In genomic region chr1:58755468-58755872, GRCh38 we compare ENCODE assay signal across 1 cellular context.
TF ChIP-seq lines count a peak whose summit lies in the region.

No MANE protein-coding gene starts in this region.

TF ChIP-seq in K562, 482 proteins besides CTCF, POLR2A, EP300 and RAD21 (continued from another document and continues in another):
- TF ChIP-seq ZNF318 (IDR thresholded peaks at IDR 0.05; ENCODE audit: borderline replicate concordance in 1 of 2, low read depth in 1 of 2) (no peak), MAFF (IDR thresholded peaks at IDR 0.05; ENCODE audit: low read length) (no peak), ATF6 (CRISPR knock-in tag; IDR thresholded peaks at IDR 0.05) (no peak), ZNF695 (CRISPR knock-in tag; IDR thresholded peaks at IDR 0.05) (no peak), ZNF232 (CRISPR knock-in tag; IDR thresholded peaks at IDR 0.05) (no peak), ZSCAN29 (IDR thresholded peaks at IDR 0.05) (no peak), MCM2 (IDR thresholded peaks at IDR 0.05; ENCODE audit: low read depth) (no peak), MEF2D (tag; conservative IDR thresholded peaks at IDR 0.05; ENCODE audit: low read depth) (no peak), IFI16 (CRISPR knock-in tag; IDR thresholded peaks at IDR 0.05) (no peak), ZBTB17 (CRISPR knock-in tag; IDR thresholded peaks at IDR 0.05) (peak; percentile 82), JUN (IDR thresholded peaks at IDR 0.05; ENCODE audit: borderline replicate concordance, low read depth, low read length) (peak; percentile 81; the same call in 1 of the 2 replicates), JUN (CRISPR knock-in tag; IDR thresholded peaks at IDR 0.05; ENCODE audit: borderline replicate concordance) (no peak), ZNF668 (CRISPR knock-in tag; IDR thresholded peaks at IDR 0.05) (no peak), ELF4 (CRISPR knock-in tag; IDR thresholded peaks at IDR 0.05) (no peak), ZKSCAN3 (CRISPR knock-in tag; IDR thresholded peaks at IDR 0.05) (no peak), SRSF7 (optimal IDR thresholded peaks at IDR 0.05; ENCODE audit: low read depth, low read length) (no peak), ZNF395 (CRISPR knock-in tag; IDR thresholded peaks at IDR 0.05) (peak; percentile 79; the same call in 1 of the 2 replicates), SMAD3 (CRISPR knock-in tag; conservative IDR thresholded peaks at IDR 0.05) (no peak), HDAC6 (IDR thresholded peaks at IDR 0.05; ENCODE audit: low read depth, low read length) (no peak), ZNF165 (CRISPR knock-in tag; IDR thresholded peaks at IDR 0.05; ENCODE audit: borderline replicate concordance) (no peak), XRCC5 (IDR thresholded peaks at IDR 0.05; ENCODE audit: low read depth, low read length) (no peak), CXXC5 (CRISPR knock-in tag; IDR thresholded peaks at IDR 0.05) (peak; percentile 35), TCF7 (IDR thresholded peaks at IDR 0.05; ENCODE audit: borderline replicate concordance) (no peak), NFYB (IDR thresholded peaks at IDR 0.05; ENCODE audit: extremely low read depth, insufficient read length) (no peak), CBX3 (IDR thresholded peaks at IDR 0.05; ENCODE audit: borderline replicate concordance in 1 of 2, low read length in 2 of 2) (peak in 1 of 2 experiments; percentile 78; a peak in 1 of 3 replicates), ILF3 (IDR thresholded peaks at IDR 0.05; ENCODE audit: borderline replicate concordance) (no peak), ARNT (IDR thresholded peaks at IDR 0.05) (no peak), SNIP1 (IDR thresholded peaks at IDR 0.05; ENCODE audit: low read depth) (no peak), MED1 (CRISPR knock-in tag; IDR thresholded peaks at IDR 0.05; ENCODE audit: borderline replicate concordance) (no peak), ZNF384 (IDR thresholded peaks at IDR 0.05; ENCODE audit: low read depth, low read length) (no peak), ZKSCAN1 (IDR thresholded peaks at IDR 0.05; ENCODE audit: low read depth, low read length) (no peak), ZNF24 (IDR thresholded peaks at IDR 0.05) (no peak), HMGXB4 (CRISPR knock-in tag; IDR thresholded peaks at IDR 0.05) (no peak), ZNF780A (CRISPR knock-in tag; IDR thresholded peaks at IDR 0.05) (no peak), L3MBTL2 (IDR thresholded peaks at IDR 0.05) (peak; percentile 74), POLR3A (IDR thresholded peaks at IDR 0.05; ENCODE audit: borderline replicate concordance, extremely low read depth, insufficient read depth, insufficient read length) (no peak), EWSR1 (IDR thresholded peaks at IDR 0.05; ENCODE audit: borderline replicate concordance, low read depth, partially characterized antibody) (no peak), SMAD2 (IDR thresholded peaks at IDR 0.05; ENCODE audit: low read depth, low read length) (no peak), HMGN3 (IDR thresholded peaks at IDR 0.05; ENCODE audit: borderline replicate concordance, extremely low read depth, insufficient read length, low read depth, low read length) (no peak), RBM14 (IDR thresholded peaks at IDR 0.05; ENCODE audit: borderline replicate concordance, insufficient read depth, low read depth, low read length) (no peak), POU5F1 (IDR thresholded peaks at IDR 0.05; ENCODE audit: borderline replicate concordance, low read depth, low read length, partially characterized antibody) (no peak), YBX1 (IDR thresholded peaks at IDR 0.05) (no peak), ZNF3 (CRISPR knock-in tag; IDR thresholded peaks at IDR 0.05) (no peak)
- TF ChIP-seq, protein P1, sequence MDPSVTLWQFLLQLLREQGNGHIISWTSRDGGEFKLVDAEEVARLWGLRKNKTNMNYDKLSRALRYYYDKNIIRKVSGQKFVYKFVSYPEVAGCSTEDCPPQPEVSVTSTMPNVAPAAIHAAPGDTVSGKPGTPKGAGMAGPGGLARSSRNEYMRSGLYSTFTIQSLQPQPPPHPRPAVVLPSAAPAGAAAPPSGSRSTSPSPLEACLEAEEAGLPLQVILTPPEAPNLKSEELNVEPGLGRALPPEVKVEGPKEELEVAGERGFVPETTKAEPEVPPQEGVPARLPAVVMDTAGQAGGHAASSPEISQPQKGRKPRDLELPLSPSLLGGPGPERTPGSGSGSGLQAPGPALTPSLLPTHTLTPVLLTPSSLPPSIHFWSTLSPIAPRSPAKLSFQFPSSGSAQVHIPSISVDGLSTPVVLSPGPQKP (CRISPR knock-in tag; IDR thresholded peaks at IDR 0.05), result no peak
- TF ChIP-seq, protein P2, sequence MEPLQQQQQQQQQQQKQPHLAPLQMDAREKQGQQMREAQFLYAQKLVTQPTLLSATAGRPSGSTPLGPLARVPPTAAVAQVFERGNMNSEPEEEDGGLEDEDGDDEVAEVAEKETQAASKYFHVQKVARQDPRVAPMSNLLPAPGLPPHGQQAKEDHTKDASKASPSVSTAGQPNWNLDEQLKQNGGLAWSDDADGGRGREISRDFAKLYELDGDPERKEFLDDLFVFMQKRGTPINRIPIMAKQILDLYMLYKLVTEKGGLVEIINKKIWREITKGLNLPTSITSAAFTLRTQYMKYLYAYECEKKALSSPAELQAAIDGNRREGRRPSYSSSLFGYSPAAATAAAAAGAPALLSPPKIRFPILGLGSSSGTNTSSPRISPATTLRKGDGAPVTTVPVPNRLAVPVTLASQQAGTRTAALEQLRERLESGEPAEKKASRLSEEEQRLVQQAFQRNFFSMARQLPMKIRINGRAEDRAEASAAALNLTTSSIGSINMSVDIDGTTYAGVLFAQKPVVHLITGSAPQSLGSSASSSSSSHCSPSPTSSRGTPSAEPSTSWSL (CRISPR knock-in tag; IDR thresholded peaks at IDR 0.05; ENCODE audit: borderline replicate concordance), result no peak
- TF ChIP-seq, protein P3, sequence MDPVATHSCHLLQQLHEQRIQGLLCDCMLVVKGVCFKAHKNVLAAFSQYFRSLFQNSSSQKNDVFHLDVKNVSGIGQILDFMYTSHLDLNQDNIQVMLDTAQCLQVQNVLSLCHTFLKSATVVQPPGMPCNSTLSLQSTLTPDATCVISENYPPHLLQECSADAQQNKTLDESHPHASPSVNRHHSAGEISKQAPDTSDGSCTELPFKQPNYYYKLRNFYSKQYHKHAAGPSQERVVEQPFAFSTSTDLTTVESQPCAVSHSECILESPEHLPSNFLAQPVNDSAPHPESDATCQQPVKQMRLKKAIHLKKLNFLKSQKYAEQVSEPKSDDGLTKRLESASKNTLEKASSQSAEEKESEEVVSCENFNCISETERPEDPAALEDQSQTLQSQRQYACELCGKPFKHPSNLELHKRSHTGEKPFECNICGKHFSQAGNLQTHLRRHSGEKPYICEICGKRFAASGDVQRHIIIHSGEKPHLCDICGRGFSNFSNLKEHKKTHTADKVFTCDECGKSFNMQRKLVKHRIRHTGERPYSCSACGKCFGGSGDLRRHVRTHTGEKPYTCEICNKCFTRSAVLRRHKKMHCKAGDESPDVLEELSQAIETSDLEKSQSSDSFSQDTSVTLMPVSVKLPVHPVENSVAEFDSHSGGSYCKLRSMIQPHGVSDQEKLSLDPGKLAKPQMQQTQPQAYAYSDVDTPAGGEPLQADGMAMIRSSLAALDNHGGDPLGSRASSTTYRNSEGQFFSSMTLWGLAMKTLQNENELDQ (CRISPR knock-in tag; IDR thresholded peaks at IDR 0.05; ENCODE audit: borderline replicate concordance), result no peak
- TF ChIP-seq, protein P4, sequence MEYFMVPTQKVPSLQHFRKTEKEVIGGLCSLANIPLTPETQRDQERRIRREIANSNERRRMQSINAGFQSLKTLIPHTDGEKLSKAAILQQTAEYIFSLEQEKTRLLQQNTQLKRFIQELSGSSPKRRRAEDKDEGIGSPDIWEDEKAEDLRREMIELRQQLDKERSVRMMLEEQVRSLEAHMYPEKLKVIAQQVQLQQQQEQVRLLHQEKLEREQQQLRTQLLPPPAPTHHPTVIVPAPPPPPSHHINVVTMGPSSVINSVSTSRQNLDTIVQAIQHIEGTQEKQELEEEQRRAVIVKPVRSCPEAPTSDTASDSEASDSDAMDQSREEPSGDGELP (CRISPR knock-in tag; IDR thresholded peaks at IDR 0.05; ENCODE audit: borderline replicate concordance), result 0 out of 2 replicates have a peak, but pooled peaks have one; percentile 17
